Comparison of ENCODE assay signal across 23 cellular contexts in genomic region chr9:75612205-75612604, GRCh38.
"Had no signal": no experiment of that assay in that cellular context is flagged by ENCODE, and none has a peak within 500 bp of the region (broad histone marks: within the 10 kb centered on the region; RNA-seq: fewer than 3 reads in every experiment).

No MANE protein-coding gene starts in this region.

- H3K9me3 ChIP-seq: Peyer's patch, SJCRH30, SK-N-SH had no signal

- H3K4me1 ChIP-seq: Peyer's patch, SJCRH30 had no signal

- H3K4me3 ChIP-seq: cardiac muscle cell, Peyer's patch, SJCRH30 had no signal

- H3K9me2 ChIP-seq: SK-N-SH had no signal

- DNase-seq: activated CD4-positive, alpha-beta memory T cell treated with anti-CD3 and anti-CD28 coated beads, Interleukin-2, amount 10 ng/mL, durations not matched to agents 7 days and 5 days; activated CD4-positive, alpha-beta T cell treated with anti-CD3 and anti-CD28 coated beads for 36 hours; activated CD4-positive, alpha-beta T cell treated with anti-CD3 and anti-CD28 coated beads, Interleukin-2, amount 50 U/mL, for 1 hour; activated gamma-delta T cell treated with Interleukin-2 at 50 U/mL for 16 hours; activated naive CD4-positive, alpha-beta T cell treated with anti-CD3 and anti-CD28 coated beads, Interleukin-2, amount 10 ng/mL, durations not matched to agents 7 days and 5 days; activated naive CD8-positive, alpha-beta T cell treated with anti-CD3 and anti-CD28 coated beads for 36 hours; activated T-cell treated with anti-CD3 and anti-CD28 coated beads for 4 hours; activated T-cell treated with anti-CD3 and anti-CD28 coated beads, Interleukin-2, amount 50 U/mL, for 48 hours; brain microvascular endothelial cell; Kasumi-1; NCI-H1105 treated with DMSO at 0.1 percent for 48 hours; NCI-H1436 treated with DMSO at 0.1 percent for 48 hours; NCI-H2107; NCI-H446 treated with DMSO at 0.1 percent for 48 hours; OCI-M1; Peyer's patch; Right ventricle myocardium superior; SJCRH30; SK-N-SH; T-helper 1 cell; WERI-Rb-1 had no signal

- H3K27me3 ChIP-seq: brain microvascular endothelial cell, cardiac muscle cell, Peyer's patch, SJCRH30 had no signal

- H3K27ac ChIP-seq: brain microvascular endothelial cell, cardiac muscle cell, Peyer's patch, RWPE1, SJCRH30, WERI-Rb-1 had no signal

- H3K4me2 ChIP-seq: SK-N-SH had no signal

- ATAC-seq: activated CD4-positive, alpha-beta T cell treated with anti-CD3 and anti-CD28 coated beads for 36 hours had no signal

- H3K9ac ChIP-seq: SK-N-SH had no signal

- H3K36me3 ChIP-seq: brain microvascular endothelial cell, cardiac muscle cell, Peyer's patch, SJCRH30, WERI-Rb-1 had no signal
